Comparison of ENCODE assay signal across 8 cellular contexts in genomic region chr15:66851226-66852063, GRCh38.
DNase-seq lines count a peak whose midpoint lies in the region; ATAC-seq, FAIRE-seq and TF ChIP-seq lines count a peak whose summit lies in the region.

No MANE protein-coding gene starts in this region.

- BruUV-seq in PC-9 (replicated peaks; lab: Mats Ljungman, UMichigan) = no TSS peak

- H3K36me3 Mint-ChIP-seq in naive thymus-derived CD8-positive, alpha-beta T cell = no peaks in the 10 kb centered on the region

- H3K27me3 ChIP-seq in PC-9 (ENCODE audit: insufficient read depth, low read depth) (no peaks in the 10 kb centered on the region), esophagus squamous epithelium (peaks cover 0 to 19% (median 0%) of the 10 kb centered on the region in 4 donors)

- intact Hi-C loops in PC-9 (cut with micrococcal nuclease; ENCODE audit: unreplicated experiment) = loop anchor here (1.0 to 5.0 kb wide), 5 partner anchors 21 to 451 kb away; partner anchors contain the start of gene ZWILCH
- intact Hi-C loops in esophagus squamous epithelium (cut with DNase I) = loop anchor here (5.0 kb wide), 1 partner anchor 249 kb away; no protein-coding TSS in a partner anchor

- H3K9me3 Mint-ChIP-seq in naive thymus-derived CD8-positive, alpha-beta T cell = no peaks in the 10 kb centered on the region

- no peaks in the 10 kb centered on the region; the same call in 1 of the 2 replicates for H3F3A ChIP-seq in PC-9 (ENCODE audit: insufficient read depth, low read depth)

- TF ChIP-seq POLR2A in GM12891 (IDR thresholded peaks at IDR 0.05; ENCODE audit: low read depth, low read length) (no peak), esophagus squamous epithelium (IDR thresholded peaks at IDR 0.05) (no peak)

- H3K4me1 ChIP-seq in PC-9 (replicated peaks; ENCODE audit: insufficient read depth) = peaks cover 13% of the 10 kb centered on the region; the same call in 1 of the 2 replicates
- peaks cover 10 to 16% (median 15%) of the 10 kb centered on the region in 3 donors for H3K4me1 ChIP-seq in esophagus squamous epithelium

- POLR2A ChIA-PET in PC-9 (lab: Charles Lee; ENCODE audit: unreplicated experiment) = no interaction called here
- POLR2A ChIA-PET in naive thymus-derived CD8-positive, alpha-beta T cell (lab: Charles Lee) = no interaction called here

- peak; percentile 98 to 100 for ATAC-seq in naive thymus-derived CD8-positive, alpha-beta T cell

- H3K27ac ChIP-seq in PC-9 (no peak overlapping the region), esophagus squamous epithelium (peak overlapping the region in 3 of 4 donors; percentile 18 to 66 (median 48))

- H3K4me1 Mint-ChIP-seq in naive thymus-derived CD8-positive, alpha-beta T cell = peaks cover 6 to 15% (median 7%) of the 10 kb centered on the region in 4 donors

- H3K79me2 ChIP-seq in PC-9 (ENCODE audit: low read depth) = no peaks in the 10 kb centered on the region

- H3K27me3 Mint-ChIP-seq in naive thymus-derived CD8-positive, alpha-beta T cell = peaks cover 11 to 55% (median 20%) of the 10 kb centered on the region in 5 donors

- H3K9me3 ChIP-seq in PC-9 (ENCODE audit: insufficient read depth, low read depth) = no peaks in the 10 kb centered on the region
- H3K9me3 ChIP-seq in esophagus squamous epithelium = no peaks in the 10 kb centered on the region

- no peak overlapping the region for H2AFZ ChIP-seq in PC-9

- H3K27ac Mint-ChIP-seq in naive thymus-derived CD8-positive, alpha-beta T cell = peak overlapping the region in 2 of 10 donors; percentile 46 to 62

- CTCF ChIA-PET in PC-9 (lab: Charles Lee) = interaction anchor here (0.6 to 1.7 kb wide), 14 partner anchors 21 to 733 kb away, joined by 3 to 12 read pairs (median 3); no protein-coding TSS in a partner anchor

- no peaks in the 10 kb centered on the region for H3K9me2 ChIP-seq in PC-9 (ENCODE audit: insufficient read depth)

- 18 to 27% methylated on average over 17 to 28 of the region's 29 CpGs for WGBS in esophagus squamous epithelium, 2 donors

- TF ChIP-seq CTCF in PC-9 (conservative IDR thresholded peaks at IDR 0.05) = peak; percentile 86
- TF ChIP-seq CTCF in esophagus squamous epithelium (IDR thresholded peaks at IDR 0.05) = peak; percentile 95 to 97 (median 96)

- H3K36me3 ChIP-seq in PC-9 (ENCODE audit: low read depth) = no peaks in the 10 kb centered on the region
- no peaks in the 10 kb centered on the region for H3K36me3 ChIP-seq in esophagus squamous epithelium

- no peaks in the 10 kb centered on the region for H4K20me1 ChIP-seq in PC-9 (ENCODE audit: insufficient read depth)

- H3K4me2 ChIP-seq in PC-9 = peak overlapping the region; percentile 41

- DNase-seq in GM12891 (ENCODE audit: insufficient read length, low spot score) = peak; percentile 98
- DNase-seq in HTR-8/SVneo (ENCODE audit: insufficient read length, low spot score) = peak; percentile 76
- peak in 1 of 2 experiments; percentile 71 for DNase-seq in PC-9
- peak; percentile 78 for DNase-seq in activated T-cell treated with anti-CD3 and anti-CD28 coated beads for 48 hours (ENCODE audit: low read depth)
- no peak for DNase-seq in esophagus squamous epithelium (lab: John Stamatoyannopoulos, UW)
- peak; percentile 40 to 84 (median 66) for DNase-seq in naive thymus-derived CD8-positive, alpha-beta T cell
- DNase-seq in stimulated activated CD8-positive, alpha-beta memory T cell treated with anti-CD3 and anti-CD28 coated beads, Interleukin-7, amount 100 ng/mL, for 48 hours (ENCODE audit: extremely low read depth in 1 of 2, low read depth in 1 of 2) = peak; percentile 50 to 63
- DNase-seq in cerebellar nuclear complex (lab: John Stamatoyannopoulos, UW) = no peak

- peak overlapping the region in 8 of 10 donors; percentile 38 to 68 (median 61) for H3K4me3 Mint-ChIP-seq in naive thymus-derived CD8-positive, alpha-beta T cell

- H3K4me3 ChIP-seq in PC-9 = no peak overlapping the region
- peak overlapping the region in 1 of 4 donors; percentile 7 for H3K4me3 ChIP-seq in esophagus squamous epithelium

- FAIRE-seq in GM12891 (lab: Jason Lieb, UNC) (peak; percentile 60), HTR-8/SVneo (lab: Jason Lieb, UNC) (no peak)

TF ChIP-seq in GM12891, 5 proteins besides CTCF, POLR2A, EP300 and RAD21:
- TF ChIP-seq POLR2AphosphoS5 (IDR thresholded peaks at IDR 0.05; ENCODE audit: low read depth, low read length) = no peak
- no peak for TF ChIP-seq SPI1 (IDR thresholded peaks at IDR 0.05; ENCODE audit: low read depth, low read length)
- TF ChIP-seq POU2F2 (IDR thresholded peaks at IDR 0.05; ENCODE audit: low read depth, low read length) = no peak
- TF ChIP-seq PAX5 (IDR thresholded peaks at IDR 0.05; ENCODE audit: insufficient read depth, low read length, severe bottlenecking) = no peak
- TF ChIP-seq TAF1 (IDR thresholded peaks at IDR 0.05; ENCODE audit: low read depth, low read length) = no peak
TF ChIP-seq in GM12891: peak in this region for 0.

Comparison
In these comparisons a context has a peak if more than half of its experiments do, and no peak if none do; other contexts are left out.
1. DNase-seq: peak in GM12891 (single experiment), HTR-8/SVneo (single experiment), activated T-cell treated with anti-CD3 and anti-CD28 coated beads for 48 hours (single experiment), naive thymus-derived CD8-positive, alpha-beta T cell (10 of 10) and stimulated activated CD8-positive, alpha-beta memory T cell treated with anti-CD3 and anti-CD28 coated beads, Interleukin-7, amount 100 ng/mL, for 48 hours (2 of 2); none in esophagus squamous epithelium (single experiment) and cerebellar nuclear complex (0 of 2).